ENCODE assay signal across 8 cellular contexts in the genomic region with DNA sequence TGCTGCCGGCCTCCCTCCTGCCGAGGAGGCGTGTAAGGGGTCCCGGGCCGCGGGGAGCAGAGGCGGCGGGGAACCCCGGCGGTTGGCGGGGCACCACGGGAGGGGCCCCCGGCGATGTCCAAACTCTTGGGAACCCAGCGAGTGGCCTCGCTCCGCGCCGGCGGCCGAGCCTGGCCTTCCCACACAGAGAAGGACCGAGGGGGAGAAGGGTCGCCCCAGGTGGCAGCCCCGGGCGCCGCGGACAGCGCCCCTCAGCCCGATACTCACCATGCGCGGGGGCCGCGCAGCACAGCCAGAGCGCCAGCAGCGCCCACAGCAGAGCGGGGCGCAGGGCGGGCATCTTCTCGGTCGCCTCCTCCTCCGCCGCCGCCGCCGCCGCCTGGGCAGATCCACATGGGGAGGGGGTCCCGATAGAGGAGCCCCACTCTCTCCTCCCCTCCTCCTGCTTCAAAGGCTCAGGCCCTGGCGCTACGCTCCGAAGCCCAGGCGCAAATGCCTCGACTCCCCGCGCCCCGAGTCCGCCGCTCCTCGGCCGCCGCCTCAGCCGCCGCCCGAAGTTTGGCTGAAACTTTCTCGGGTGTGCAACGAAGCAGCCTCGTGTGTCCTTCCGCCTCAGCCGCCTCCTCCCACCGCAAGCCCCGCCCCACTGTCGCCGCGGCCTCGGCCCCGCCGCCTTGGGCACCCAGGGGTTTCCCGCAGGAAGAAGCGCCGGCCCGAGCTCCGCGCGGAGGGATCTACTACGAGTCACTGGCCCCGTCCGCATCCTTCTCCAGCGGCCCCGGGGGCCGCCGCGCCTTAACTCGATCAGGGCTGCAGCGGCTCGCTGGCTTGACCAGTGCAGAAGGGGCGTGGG. TPM values are rescaled to one million over a fixed set of nuclear protein-coding genes. Genes with fewer than 3 reads are reported as not detected.
DNase-seq lines count a peak whose midpoint lies in the region; ATAC-seq, FAIRE-seq and TF ChIP-seq lines count a peak whose summit lies in the region.
"Not testable (repeated sequence)": the region's sequence is repeated elsewhere in the genome, so short reads cannot be mapped to it uniquely, and the experiment has no call there.

A gene (minus strand): TSS at position 596 of the 853 bp plus-strand sequence. CDS start 256 bp downstream, at position 340.

- H3K4me3 Mint-ChIP-seq in effector memory CD8-positive, alpha-beta T cell: peak within 1 kb of the TSS; percentile 45 to 47
- peak within 1 kb of the TSS; percentile 77 for H3K4me3 Mint-ChIP-seq in type B pancreatic cell

- not testable (repeated sequence) for TF ChIP-seq CTCF in HepG2 (CRISPR knock-in tag; IDR thresholded peaks at IDR 0.05); type B pancreatic cell (conservative IDR thresholded peaks at IDR 0.05)

- not testable (repeated sequence) for H3K4me2 ChIP-seq in HepG2 (ENCODE audit: low read depth, low read length)
- H3K4me2 ChIP-seq in skeletal muscle satellite cell (ENCODE audit: low read length): peak within 1 kb of the TSS; percentile 29

- not testable (repeated sequence) for H3K4me1 ChIP-seq in HepG2 (ENCODE audit: insufficient read depth, low read length); skeletal muscle satellite cell (ENCODE audit: control insufficient read depth, insufficient read depth, low read length)

- not testable (repeated sequence) for TF ChIP-seq EP300 in HepG2 (IDR thresholded peaks at IDR 0.05; ENCODE audit: low read depth in 2 of 2, low read length in 2 of 2); HepG2 (CRISPR knock-in tag; IDR thresholded peaks at IDR 0.05; ENCODE audit: borderline replicate concordance)

- intact Hi-C loops in HepG2 (cut with micrococcal nuclease; ENCODE audit: unreplicated experiment): not testable (repeated sequence)

- not testable (repeated sequence) for H2AFZ ChIP-seq in HepG2 (ENCODE audit: low read length)

- not testable (repeated sequence) for BruUV-seq in HepG2 (replicated peaks; lab: Mats Ljungman, UMichigan)

- peak within 1 kb of the TSS; percentile 29; the same call in 1 of the 2 replicates for H3K9ac ChIP-seq in HepG2 (ENCODE audit: insufficient read depth, low read depth, low read length)
- H3K9ac ChIP-seq in skeletal muscle satellite cell (ENCODE audit: low read depth, low read length): peak within 1 kb of the TSS; percentile 82

- FAIRE-seq in GM12891 (lab: Jason Lieb, UNC): peak; percentile 85
- FAIRE-seq in HepG2 (lab: Jason Lieb, UNC): not testable (repeated sequence)

- H3K4me3 ChIP-seq in HepG2 (replicated peaks in 1 of 3; ENCODE audit: insufficient read depth in 1 of 3, low read depth in 2 of 3, low read length in 3 of 3) (peak within 1 kb of the TSS; percentile 21 to 55 (median 40); a peak in 4 of 6 replicates), skeletal muscle satellite cell (ENCODE audit: low read length) (peak within 1 kb of the TSS; percentile 69)

- not testable (repeated sequence) for TF ChIP-seq RAD21 in HepG2 (CRISPR knock-in tag; IDR thresholded peaks at IDR 0.05)

- not testable (repeated sequence) for H3K36me3 Mint-ChIP-seq in effector memory CD8-positive, alpha-beta T cell (ENCODE audit: insufficient read depth); type B pancreatic cell

- H3K27me3 ChIP-seq in HepG2 (ENCODE audit: control insufficient read depth in 1 of 2, insufficient read depth in 2 of 2, low read length in 2 of 2); skeletal muscle satellite cell (ENCODE audit: control insufficient read depth, insufficient read depth, low read length): not testable (repeated sequence)

- H3K4me1 Mint-ChIP-seq in effector memory CD8-positive, alpha-beta T cell (ENCODE audit: low read depth in 2 of 2); type B pancreatic cell (ENCODE audit: unreplicated experiment): not testable (repeated sequence)

- not testable (repeated sequence) for H3K36me3 ChIP-seq in HepG2 (replicated peaks in 1 of 2; ENCODE audit: control insufficient read depth in 1 of 2, insufficient read depth in 2 of 2, low read length in 2 of 2); skeletal muscle satellite cell (ENCODE audit: insufficient read depth, low read length)

- H3K9me3 ChIP-seq in HepG2 (ENCODE audit: low read length); skeletal muscle satellite cell (replicated peaks; ENCODE audit: low read length): not testable (repeated sequence)

- POLR2A ChIA-PET in HepG2 (lab: Yijun Ruan, JAX): not testable (repeated sequence)

- in situ Hi-C loops in HepG2 (cut with HindIII; ENCODE audit: extremely low pct_ligation_motif_present, low pct_unique_long_range_greater_than_20kb): not testable (repeated sequence)

- H3K27ac Mint-ChIP-seq in effector memory CD8-positive, alpha-beta T cell; type B pancreatic cell: not testable (repeated sequence)

- H3K79me2 ChIP-seq in HepG2 (ENCODE audit: insufficient read depth, low read length): not testable (repeated sequence)

- ATAC-seq in effector memory CD8-positive, alpha-beta T cell (replicated peaks): peak; percentile 81
- ATAC-seq in HepG2: peak; percentile 95

- not testable (repeated sequence) for H4K20me1 ChIP-seq in HepG2 (ENCODE audit: insufficient read depth, low read length)

- TF ChIP-seq POLR2A in GM12891 (IDR thresholded peaks at IDR 0.05; ENCODE audit: low read depth, low read length); HepG2 (IDR thresholded peaks at IDR 0.05; ENCODE audit: insufficient read depth in 1 of 2, low read depth in 2 of 2, low read length in 2 of 2): not testable (repeated sequence)

- not testable (repeated sequence) for H3K27ac ChIP-seq in HepG2 (ENCODE audit: extremely low read length, insufficient read depth, low read length)

- not testable (repeated sequence) for H3K27me3 Mint-ChIP-seq in effector memory CD8-positive, alpha-beta T cell; type B pancreatic cell

- not testable (repeated sequence) for DNase-seq in GM12891 (ENCODE audit: insufficient read length, low spot score); HepG2 (ENCODE audit: low spot score)
- peak; percentile 19 for DNase-seq in M059J (ENCODE audit: low read depth)
- DNase-seq in T-helper 1 cell: peak; percentile 46 to 62 (median 52)
- DNase-seq in activated T-helper 1 cell treated with Interleukin-2 at 50 U/mL for 16 hours (ENCODE audit: low read depth): peak; percentile 58
- peak; percentile 63 to 76 (median 70) for DNase-seq in effector memory CD8-positive, alpha-beta T cell
- peak; percentile 73 for DNase-seq in type B pancreatic cell (ENCODE audit: extremely low spot score, unreplicated experiment)

- not testable (repeated sequence) for H3K9me3 Mint-ChIP-seq in effector memory CD8-positive, alpha-beta T cell; type B pancreatic cell

- no CpG with 5 or more reads among the region's 95 CpGs for WGBS in HepG2 (ENCODE audit: low lambda C conversion rate)

- CTCF ChIA-PET in HepG2 (lab: Yijun Ruan, JAX; ENCODE audit: low intra/inter-chr PET ratio, low total read pairs): not testable (repeated sequence)

RNA-seq across cellular contexts. Expression of the gene that starts here (rescaled TPM):
- polyA plus RNA-seq in GM12891 (2012; ENCODE audit: low read depth, missing spikeins): 2.0 TPM
- total RNA-seq in M059J (2014; rRNA removed; shearing (Covaris generic)): 62.8 and 107 TPM in 2 replicates
- 6.2 and 11.4 TPM in 2 replicates for total RNA-seq in HepG2 (2016; rRNA removed; fragmentation: Illumina TruSeq; extraction: Trizol)
- total RNA-seq in HepG2 (2016; cell fraction: cytosol; rRNA removed; fragmentation: Illumina TruSeq; extraction: Trizol; ENCODE audit: low read depth): 1.3 and 1.4 TPM in 2 replicates
- total RNA-seq in HepG2 (2016; cell fraction: insoluble cytoplasmic fraction; rRNA removed; fragmentation: Illumina TruSeq; extraction: Trizol): 6.0 and 11.7 TPM in 2 replicates
- 2.4 and 2.7 TPM in 2 replicates for total RNA-seq in HepG2 (2016; cell fraction: membrane; rRNA removed; fragmentation: Illumina TruSeq; extraction: Trizol)
- total RNA-seq in HepG2 (2016; cell fraction: nucleus; rRNA removed; fragmentation: Illumina TruSeq; extraction: Trizol): 23.4 and 25.9 TPM in 2 replicates
- 4.0 and 4.3 TPM in 2 replicates for polyA plus RNA-seq in HepG2 (2011; rRNA removed)
- 3.3 and 4.3 TPM in 2 replicates for polyA plus RNA-seq in HepG2 (2011; cell fraction: cytosol; rRNA removed)
- 7.4 and 8.6 TPM in 2 replicates for polyA plus RNA-seq in HepG2 (2011; cell fraction: nucleus; rRNA removed)
- polyA plus RNA-seq in HepG2 (2012): 7.4 and 8.2 TPM in 2 replicates
- polyA plus RNA-seq in HepG2 (2016; cell fraction: cytosol; fragmentation: Illumina TruSeq; extraction: Trizol; ENCODE audit: low read depth): 0.29 and 0.33 TPM in 2 replicates
- polyA plus RNA-seq in HepG2 (2016; cell fraction: insoluble cytoplasmic fraction; fragmentation: Illumina TruSeq; extraction: Trizol; ENCODE audit: low read depth): 2.3 and 2.4 TPM in 2 replicates
- 0.41 and 0.55 TPM in 2 replicates for polyA plus RNA-seq in HepG2 (2016; cell fraction: membrane; fragmentation: Illumina TruSeq; extraction: Trizol; ENCODE audit: low read depth)
- polyA plus RNA-seq in HepG2 (2016; cell fraction: nucleus; fragmentation: Illumina TruSeq; extraction: Trizol; ENCODE audit: insufficient read depth, low read depth): 10.2 and 10.5 TPM in 2 replicates
- polyA minus RNA-seq in HepG2 (2011; rRNA and poly(A)+ RNA removed; ENCODE audit: low replicate concordance): 49.6 and 185 TPM in 2 replicates
- 11.3 and 17.0 TPM in 2 replicates for polyA minus RNA-seq in HepG2 (2011; cell fraction: cytosol; rRNA and poly(A)+ RNA removed)
- 26.5 and 34.7 TPM in 2 replicates for polyA minus RNA-seq in HepG2 (2011; cell fraction: nucleus; rRNA and poly(A)+ RNA removed)
- 172 and 201 TPM in 2 replicates for total RNA-seq in skeletal muscle satellite cell (2012; rRNA removed)
- total RNA-seq in type B pancreatic cell (ENCODE audit: low replicate concordance): 93.6 and 142 TPM in 2 replicates
